Comparison of ENCODE assay signal across 8 cellular contexts in the genomic region with DNA sequence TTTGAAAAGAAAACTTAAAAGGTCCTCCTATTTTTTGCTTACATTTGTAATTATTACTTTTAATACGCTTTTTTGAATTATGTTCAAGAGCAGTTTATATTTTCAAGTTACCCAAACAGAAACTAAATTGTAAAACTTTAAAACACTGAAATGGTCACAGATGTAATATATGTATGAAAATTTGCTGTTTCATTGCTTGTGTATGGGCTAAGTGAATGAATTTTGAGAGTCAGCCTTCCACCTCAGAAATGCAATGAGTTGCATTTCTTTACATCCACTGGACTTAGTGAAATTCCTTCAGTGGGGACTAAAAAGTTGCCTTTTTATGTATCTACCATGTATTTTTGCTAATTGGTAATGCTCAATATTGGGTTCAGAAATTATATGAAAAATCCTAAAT. TPM values are rescaled to one million over a fixed set of nuclear protein-coding genes. Genes with fewer than 3 reads are reported as not detected.
DNase-seq lines count a peak whose midpoint lies in the region; ATAC-seq lines count a peak whose summit lies in the region.

No MANE protein-coding gene starts in this region.

- H3K4me3 ChIP-seq in iPS-11a (ENCODE audit: low read depth, low read length) (peak overlapping the region; percentile 89), subcutaneous abdominal adipose tissue (ENCODE audit: low read depth in 1 of 5, low read length in 5 of 5) (peak overlapping the region in 4 of 5 donors; percentile 76 to 94 (median 90))

- H3K27me3 Mint-ChIP-seq in activated T-cell treated with anti-CD3 and anti-CD28 coated beads, Interleukin-2, amount 50 U/mL, for 4 hours (ENCODE audit: low read depth): no peaks in the 10 kb centered on the region
- no peaks in the 10 kb centered on the region for H3K27me3 Mint-ChIP-seq in activated T-helper 2 cell treated with anti-CD3 and anti-CD28 coated beads, Interferon-gamma antibody, Interleukin-2, Interleukin-4, amounts not matched to agents 10 μg/mL and 5 μg/mL and 100 μg/mL, durations not matched to agents 14 hours and 24 hours and 36 hours (ENCODE audit: low read depth)

- no peak for DNase-seq in activated T-cell treated with anti-CD3 and anti-CD28 coated beads, Interleukin-2, amount 50 U/mL, for 4 hours
- no peak for DNase-seq in activated T-cell treated with anti-CD3 and anti-CD28 coated beads, Interleukin-2, amount 50 U/mL, for 1 hour
- DNase-seq in activated T-helper 2 cell treated with anti-CD3 and anti-CD28 coated beads, Interferon-gamma antibody, Interleukin-2, Interleukin-4, amounts not matched to agents 10 μg/mL and 5 μg/mL and 100 μg/mL, durations not matched to agents 14 hours and 24 hours and 36 hours (ENCODE audit: low spot score): no peak
- DNase-seq in NCI-H2196 (lab: John Stamatoyannopoulos, UW; ENCODE audit: unreplicated experiment) (no peak), KG1 (lab: John Stamatoyannopoulos, UW) (no peak)

- no peak overlapping the region for H3K27ac Mint-ChIP-seq in activated T-helper 2 cell treated with anti-CD3 and anti-CD28 coated beads, Interferon-gamma antibody, Interleukin-2, Interleukin-4, amounts not matched to agents 10 μg/mL and 5 μg/mL and 100 μg/mL, durations not matched to agents 14 hours and 24 hours and 36 hours

- no peak for ATAC-seq in activated T-cell treated with anti-CD3 and anti-CD28 coated beads, Interleukin-2, amount 50 U/mL, for 4 hours
- ATAC-seq in GM19351 (IDR thresholded peaks at IDR 0.05; ENCODE audit: unreplicated experiment): no peak

- peaks cover 3 to 30% (median 25%) of the 10 kb centered on the region in 5 donors for H3K4me1 ChIP-seq in subcutaneous abdominal adipose tissue (ENCODE audit: control insufficient read depth in 5 of 5, insufficient read depth in 5 of 5, low read length in 5 of 5)

- H3K27ac ChIP-seq in subcutaneous abdominal adipose tissue (ENCODE audit: low read depth, low read length): peak overlapping the region; percentile 98

- H3K27me3 ChIP-seq in subcutaneous abdominal adipose tissue (ENCODE audit: control insufficient read depth in 5 of 5, insufficient read depth in 4 of 5, low read length in 5 of 5): no peaks in the 10 kb centered on the region

- no peaks in the 10 kb centered on the region for H3K9me3 ChIP-seq in subcutaneous abdominal adipose tissue (ENCODE audit: control insufficient read depth in 5 of 5, low read length in 5 of 5)

- H3K4me3 Mint-ChIP-seq in activated T-cell treated with anti-CD3 and anti-CD28 coated beads, Interleukin-2, amount 50 U/mL, for 4 hours: peak overlapping the region; percentile 93
- peak overlapping the region; percentile 94 for H3K4me3 Mint-ChIP-seq in activated T-helper 2 cell treated with anti-CD3 and anti-CD28 coated beads, Interferon-gamma antibody, Interleukin-2, Interleukin-4, amounts not matched to agents 10 μg/mL and 5 μg/mL and 100 μg/mL, durations not matched to agents 14 hours and 24 hours and 36 hours (ENCODE audit: low read depth)

- intact Hi-C loops in activated T-helper 2 cell treated with anti-CD3 and anti-CD28 coated beads, Interferon-gamma antibody, Interleukin-2, Interleukin-4, amounts not matched to agents 10 μg/mL and 5 μg/mL and 100 μg/mL, durations not matched to agents 14 hours and 24 hours and 36 hours (cut with micrococcal nuclease): loop anchor here (10.0 kb wide), 1 partner anchor 99 kb away; a partner anchor contains a TSS

- no peaks in the 10 kb centered on the region for H3K36me3 ChIP-seq in subcutaneous abdominal adipose tissue (ENCODE audit: control insufficient read depth in 5 of 5, insufficient read depth in 5 of 5, low read length in 5 of 5)

- H3K9ac ChIP-seq in subcutaneous abdominal adipose tissue (ENCODE audit: low read length in 5 of 5): peak overlapping the region in 3 of 5 donors; percentile 97 to 99 (median 97)

- H3K4me1 Mint-ChIP-seq in activated T-cell treated with anti-CD3 and anti-CD28 coated beads, Interleukin-2, amount 50 U/mL, for 4 hours (ENCODE audit: low read depth): peaks cover 41% of the 10 kb centered on the region
- peaks cover 27% of the 10 kb centered on the region for H3K4me1 Mint-ChIP-seq in activated T-helper 2 cell treated with anti-CD3 and anti-CD28 coated beads, Interferon-gamma antibody, Interleukin-2, Interleukin-4, amounts not matched to agents 10 μg/mL and 5 μg/mL and 100 μg/mL, durations not matched to agents 14 hours and 24 hours and 36 hours (ENCODE audit: low read depth)

- no peaks in the 10 kb centered on the region for H3K36me3 Mint-ChIP-seq in activated T-cell treated with anti-CD3 and anti-CD28 coated beads, Interleukin-2, amount 50 U/mL, for 4 hours (ENCODE audit: insufficient read depth)
- H3K36me3 Mint-ChIP-seq in activated T-helper 2 cell treated with anti-CD3 and anti-CD28 coated beads, Interferon-gamma antibody, Interleukin-2, Interleukin-4, amounts not matched to agents 10 μg/mL and 5 μg/mL and 100 μg/mL, durations not matched to agents 14 hours and 24 hours and 36 hours (ENCODE audit: low read depth): peaks cover 2% of the 10 kb centered on the region

- no peaks in the 10 kb centered on the region for H3K9me3 Mint-ChIP-seq in activated T-cell treated with anti-CD3 and anti-CD28 coated beads, Interleukin-2, amount 50 U/mL, for 4 hours
- no peaks in the 10 kb centered on the region for H3K9me3 Mint-ChIP-seq in activated T-helper 2 cell treated with anti-CD3 and anti-CD28 coated beads, Interferon-gamma antibody, Interleukin-2, Interleukin-4, amounts not matched to agents 10 μg/mL and 5 μg/mL and 100 μg/mL, durations not matched to agents 14 hours and 24 hours and 36 hours

RNA-seq across cellular contexts. Expression of a gene that starts 1.6 kb away (rescaled TPM):
- total RNA-seq in activated T-cell treated with anti-CD3 and anti-CD28 coated beads, Interleukin-2, amount 50 U/mL, for 4 hours: 10 to 100 TPM; 25.9 to 30.5 (median 29.9) TPM
- 28.4 and 31.1 TPM in 2 replicates for total RNA-seq in activated T-helper 2 cell treated with anti-CD3 and anti-CD28 coated beads, Interferon-gamma antibody, Interleukin-2, Interleukin-4, amounts not matched to agents 10 μg/mL and 5 μg/mL and 100 μg/mL, durations not matched to agents 14 hours and 24 hours and 36 hours

RNA-seq across cellular contexts. Expression of a gene that starts 37.7 kb away (rescaled TPM):
- total RNA-seq in activated T-cell treated with anti-CD3 and anti-CD28 coated beads, Interleukin-2, amount 50 U/mL, for 4 hours: 100 to 1,000 TPM; 455 to 725 (median 567) TPM
- total RNA-seq in activated T-helper 2 cell treated with anti-CD3 and anti-CD28 coated beads, Interferon-gamma antibody, Interleukin-2, Interleukin-4, amounts not matched to agents 10 μg/mL and 5 μg/mL and 100 μg/mL, durations not matched to agents 14 hours and 24 hours and 36 hours: 1,340 and 1,350 TPM in 2 replicates

RNA-seq across cellular contexts. Expression of a gene that starts 54.5 kb away (rescaled TPM):
- 10 to 100 TPM; 62.3 to 70.0 (median 63.0) TPM for total RNA-seq in activated T-cell treated with anti-CD3 and anti-CD28 coated beads, Interleukin-2, amount 50 U/mL, for 4 hours
- 52.8 and 53.1 TPM in 2 replicates for total RNA-seq in activated T-helper 2 cell treated with anti-CD3 and anti-CD28 coated beads, Interferon-gamma antibody, Interleukin-2, Interleukin-4, amounts not matched to agents 10 μg/mL and 5 μg/mL and 100 μg/mL, durations not matched to agents 14 hours and 24 hours and 36 hours
